In genomic region chr7:43729214-43729923, GRCh38 we compare ENCODE assay signal across 1 cellular context.
TF ChIP-seq lines count a peak whose summit lies in the region.

TSS of gene COA1 (minus strand) at chr7:43729523. CDS start at chr7:43648614, 80,909 bp downstream.

TF ChIP-seq in HepG2, 621 proteins besides CTCF, POLR2A, EP300 and RAD21 (continued from another document and continues in another):
- TF ChIP-seq ZNF276 (CRISPR knock-in tag; IDR thresholded peaks at IDR 0.05; ENCODE audit: low read depth) (peak; percentile 76; the same call in 1 of the 2 replicates), ZNF646 (CRISPR knock-in tag; IDR thresholded peaks at IDR 0.05) (no peak), TMF1 (CRISPR knock-in tag; IDR thresholded peaks at IDR 0.05; ENCODE audit: low read depth) (peak; percentile 85), ZNF44 (CRISPR knock-in tag; IDR thresholded peaks at IDR 0.05) (no peak), CSRNP2 (CRISPR knock-in tag; conservative IDR thresholded peaks at IDR 0.05; ENCODE audit: low read depth) (no peak), ZNF687 (CRISPR knock-in tag; IDR thresholded peaks at IDR 0.05) (peak; percentile 94), CCAR2 (optimal IDR thresholded peaks at IDR 0.05; ENCODE audit: low read depth, low read length) (no peak), ZFP1 (CRISPR knock-in tag; IDR thresholded peaks at IDR 0.05) (0 out of 2 replicates have a peak, but pooled peaks have one; percentile 51), JUND (CRISPR knock-in tag; IDR thresholded peaks at IDR 0.05) (no peak), KAT2B (IDR thresholded peaks at IDR 0.05; ENCODE audit: borderline replicate concordance, low read depth, low read length) (no peak), TERF1 (CRISPR knock-in tag; IDR thresholded peaks at IDR 0.05) (no peak), SMYD3 (CRISPR knock-in tag; IDR thresholded peaks at IDR 0.05) (peak; percentile 39; the same call in 1 of the 2 replicates), ZBTB40 (IDR thresholded peaks at IDR 0.05) (no peak), ZBTB40 (CRISPR knock-in tag; IDR thresholded peaks at IDR 0.05) (peak; percentile 83), ZNF781 (CRISPR knock-in tag; IDR thresholded peaks at IDR 0.05; ENCODE audit: borderline replicate concordance, not compliant biosample characterization) (peak; percentile 82), PLSCR1 (CRISPR knock-in tag; IDR thresholded peaks at IDR 0.05; ENCODE audit: borderline replicate concordance) (no peak), LRRFIP1 (CRISPR knock-in tag; conservative IDR thresholded peaks at IDR 0.05) (no peak), ZZZ3 (CRISPR knock-in tag; IDR thresholded peaks at IDR 0.05; ENCODE audit: borderline replicate concordance) (peak; percentile 32; the same call in 1 of the 2 replicates), FOXJ3 (CRISPR knock-in tag; IDR thresholded peaks at IDR 0.05; ENCODE audit: borderline replicate concordance) (peak; percentile 66; the same call in 1 of the 2 replicates), KAT8 (CRISPR knock-in tag; IDR thresholded peaks at IDR 0.05) (peak; percentile 93)
